Comparison of ENCODE assay signal across 29 cellular contexts in the genomic region with DNA sequence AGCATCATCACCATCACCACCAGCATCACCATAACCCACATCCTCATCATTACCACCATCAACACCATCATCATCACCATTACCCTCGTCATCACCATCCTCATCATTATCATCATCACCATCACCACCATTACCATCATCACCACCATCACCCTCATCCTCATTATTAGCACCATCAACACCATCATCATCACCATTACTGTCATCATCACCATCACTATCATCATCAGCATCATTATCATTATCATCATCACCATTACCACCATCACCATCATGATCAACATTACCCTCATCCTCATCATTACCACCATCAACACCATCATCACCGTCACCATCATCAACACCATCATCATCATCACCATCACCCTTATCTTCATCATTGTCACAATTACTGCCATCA. TPM values are rescaled to one million over a fixed set of nuclear protein-coding genes. Genes with fewer than 3 reads are reported as not detected.
"Had no signal": no experiment of that assay in that cellular context is flagged by ENCODE, and none has a peak within 500 bp of the region (broad histone marks: within the 10 kb centered on the region; RNA-seq: fewer than 3 reads in every experiment).

No MANE protein-coding gene starts in this region.

- H3K9me3 Mint-ChIP-seq: activated CD4-positive, alpha-beta T cell treated with anti-CD3 and anti-CD28 coated beads, Interleukin-2, amount 10 ng/mL, durations not matched to agents 24 days and 14 days; activated CD8-positive, alpha-beta T cell treated with anti-CD3 and anti-CD28 coated beads for 36 hours; activated naive CD8-positive, alpha-beta T cell treated with anti-CD3 and anti-CD28 coated beads for 36 hours; activated T-cell treated with anti-CD3 and anti-CD28 coated beads, Interleukin-2, amount 50 U/mL, for 72 hours; activated T-helper 17 cell treated with anti-CD3 and anti-CD28 coated beads, Interleukin-2, amount 50 U/mL, for 72 hours; T-helper 1 cell treated with Interleukin-12 subunit alpha and Interleukin-12 subunit beta and Interleukin-4 antibody, amounts not matched to agents 30 μg/mL and 1 μg/mL, for 36 hours; T-helper 2 cell treated with Interferon-gamma antibody and Interleukin-4, amounts not matched to agents 5 μg/mL and 100 μg/mL, for 36 hours had no signal

- H3K4me3 Mint-ChIP-seq: activated CD4-positive, alpha-beta T cell treated with anti-CD3 and anti-CD28 coated beads, Interleukin-2, amount 10 ng/mL, durations not matched to agents 24 days and 14 days; activated CD8-positive, alpha-beta T cell treated with anti-CD3 and anti-CD28 coated beads for 36 hours; activated naive CD8-positive, alpha-beta T cell treated with anti-CD3 and anti-CD28 coated beads for 36 hours; activated T-cell treated with anti-CD3 and anti-CD28 coated beads, Interleukin-2, amount 50 U/mL, for 72 hours; activated T-helper 17 cell treated with anti-CD3 and anti-CD28 coated beads, Interleukin-2, amount 50 U/mL, for 72 hours; T-helper 1 cell treated with Interleukin-12 subunit alpha and Interleukin-12 subunit beta and Interleukin-4 antibody, amounts not matched to agents 30 μg/mL and 1 μg/mL, for 36 hours; T-helper 2 cell treated with Interferon-gamma antibody and Interleukin-4, amounts not matched to agents 5 μg/mL and 100 μg/mL, for 36 hours had no signal

- H3K36me3 ChIP-seq: breast epithelium, SJCRH30 had no signal

- H3K27ac ChIP-seq: breast epithelium, SJCRH30 had no signal

- H3K4me3 ChIP-seq: breast epithelium, SJCRH30 had no signal

- H3K27me3 Mint-ChIP-seq: activated CD4-positive, alpha-beta T cell treated with anti-CD3 and anti-CD28 coated beads, Interleukin-2, amount 10 ng/mL, durations not matched to agents 24 days and 14 days; activated CD8-positive, alpha-beta T cell treated with anti-CD3 and anti-CD28 coated beads for 36 hours; activated naive CD8-positive, alpha-beta T cell treated with anti-CD3 and anti-CD28 coated beads for 36 hours; activated T-helper 17 cell treated with anti-CD3 and anti-CD28 coated beads, Interleukin-2, amount 50 U/mL, for 72 hours had no signal

- H3K36me3 Mint-ChIP-seq: activated naive CD8-positive, alpha-beta T cell treated with anti-CD3 and anti-CD28 coated beads for 36 hours had no signal

- H3K9ac ChIP-seq: SK-N-SH had no signal

- FAIRE-seq: TTC549 had no signal

- H3K27me3 ChIP-seq: breast epithelium, SJCRH30 had no signal

- H3K4me1 ChIP-seq: breast epithelium had no signal

- H3K9me3 ChIP-seq: SJCRH30, SK-N-SH had no signal

- H3K4me2 ChIP-seq: SK-N-SH had no signal

- ATAC-seq: activated CD8-positive, alpha-beta T cell treated with anti-CD3 and anti-CD28 coated beads for 36 hours; activated T-cell treated with anti-CD3 and anti-CD28 coated beads, Interleukin-2, amount 50 U/mL, for 72 hours; activated T-helper 17 cell treated with anti-CD3 and anti-CD28 coated beads, Interleukin-2, amount 50 U/mL, for 72 hours; Panc1 had no signal

- H3K4me1 Mint-ChIP-seq: activated CD4-positive, alpha-beta T cell treated with anti-CD3 and anti-CD28 coated beads, Interleukin-2, amount 10 ng/mL, durations not matched to agents 24 days and 14 days; activated naive CD8-positive, alpha-beta T cell treated with anti-CD3 and anti-CD28 coated beads for 36 hours; activated T-helper 17 cell treated with anti-CD3 and anti-CD28 coated beads, Interleukin-2, amount 50 U/mL, for 72 hours had no signal

- DNase-seq: activated CD4-positive, alpha-beta T cell treated with anti-CD3 and anti-CD28 coated beads, Interleukin-2, amount 10 ng/mL, durations not matched to agents 24 days and 14 days; activated CD4-positive, alpha-beta T cell treated with anti-CD3 and anti-CD28 coated beads, Interleukin-2, amount 50 U/mL, for 4 hours; activated CD8-positive, alpha-beta T cell treated with anti-CD3 and anti-CD28 coated beads for 36 hours; activated naive CD4-positive, alpha-beta T cell; activated naive CD4-positive, alpha-beta T cell treated with anti-CD3 and anti-CD28 coated beads, Interleukin-2, amount 50 U/mL, for 16 hours; activated naive CD8-positive, alpha-beta T cell treated with anti-CD3 and anti-CD28 coated beads for 36 hours; activated T-cell treated with anti-CD3 and anti-CD28 coated beads, Interleukin-2, amount 50 U/mL, for 1 hour; activated T-cell treated with anti-CD3 and anti-CD28 coated beads, Interleukin-2, amount 50 U/mL, for 72 hours; amniotic stem cell; Karpas-422; NCI-H1105; NCI-H1417 treated with DMSO at 0.1 percent for 48 hours; NCI-H187 treated with DMSO at 0.1 percent for 48 hours; NCI-H2081; NCI-H2171 treated with DMSO at 0.1 percent for 48 hours; NCI-H345; NCI-H524 treated with DMSO at 0.1 percent for 48 hours; SHP77; SJCRH30; SK-N-SH had no signal

- H3K27ac Mint-ChIP-seq: activated CD4-positive, alpha-beta T cell treated with anti-CD3 and anti-CD28 coated beads, Interleukin-2, amount 10 ng/mL, durations not matched to agents 24 days and 14 days; activated CD8-positive, alpha-beta T cell treated with anti-CD3 and anti-CD28 coated beads for 36 hours; activated naive CD8-positive, alpha-beta T cell treated with anti-CD3 and anti-CD28 coated beads for 36 hours; activated T-cell treated with anti-CD3 and anti-CD28 coated beads, Interleukin-2, amount 50 U/mL, for 72 hours; activated T-helper 17 cell treated with anti-CD3 and anti-CD28 coated beads, Interleukin-2, amount 50 U/mL, for 72 hours; T-helper 1 cell treated with Interleukin-12 subunit alpha and Interleukin-12 subunit beta and Interleukin-4 antibody, amounts not matched to agents 30 μg/mL and 1 μg/mL, for 36 hours; T-helper 2 cell treated with Interferon-gamma antibody and Interleukin-4, amounts not matched to agents 5 μg/mL and 100 μg/mL, for 36 hours had no signal

RNA-seq across cellular contexts. Expression of a gene that starts 51.7 kb away (rescaled TPM):
- total RNA-seq: activated CD4-positive, alpha-beta T cell treated with anti-CD3 and anti-CD28 coated beads, Interleukin-2, amount 10 ng/mL, durations not matched to agents 24 days and 14 days; activated CD8-positive, alpha-beta memory T cell treated with anti-CD3 and anti-CD28 coated beads for 36 hours; activated naive CD8-positive, alpha-beta T cell treated with anti-CD3 and anti-CD28 coated beads for 36 hours; activated T-cell treated with anti-CD3 and anti-CD28 coated beads, Interleukin-2, amount 50 U/mL, for 72 hours; activated T-helper 17 cell treated with anti-CD3 and anti-CD28 coated beads, Interleukin-2, amount 50 U/mL, for 72 hours; MCF 10A; NCI-H460 had no signal
